Comparison of ENCODE assay signal across 2 cellular contexts in the genomic region with DNA sequence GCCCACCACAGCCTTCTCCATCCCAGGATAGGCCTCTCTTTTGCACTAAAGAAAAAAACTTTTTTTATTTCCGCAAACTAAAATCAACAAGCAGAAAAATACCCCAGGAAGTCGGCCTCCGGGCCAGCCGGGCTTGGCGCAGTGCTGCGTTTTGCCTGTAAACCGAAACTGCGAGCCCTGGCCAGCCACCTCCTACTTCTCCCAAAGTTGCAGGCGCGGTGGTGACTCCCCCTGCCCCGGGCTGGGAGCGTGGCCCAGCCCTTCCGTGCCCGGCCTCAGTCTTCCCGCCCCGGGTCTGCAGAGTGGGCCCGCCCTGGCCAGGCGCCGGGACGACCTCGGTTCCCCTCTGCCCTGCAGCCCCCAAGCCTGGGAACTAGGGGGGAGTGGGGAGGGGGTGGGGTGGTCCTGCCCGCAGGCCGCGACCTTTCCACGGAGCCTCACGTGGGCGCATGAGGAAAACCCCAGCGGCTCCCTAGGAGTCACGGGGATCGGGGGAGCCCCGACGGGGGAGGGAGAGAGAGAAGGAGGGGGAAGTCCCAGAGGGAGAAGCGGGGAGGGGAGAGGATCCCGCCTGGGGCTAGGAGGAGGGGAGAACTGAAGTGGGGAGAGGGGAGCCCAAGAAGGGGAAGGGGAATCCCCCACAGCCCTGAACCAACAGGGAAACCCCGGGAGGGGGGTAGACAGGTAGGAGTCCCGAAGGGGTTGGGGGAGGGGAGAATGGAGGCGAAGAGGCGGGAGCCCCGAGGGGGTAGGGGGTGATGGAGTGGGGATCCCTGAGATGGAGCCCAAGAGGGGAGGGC.
TF ChIP-seq lines count a peak whose summit lies in the region.

No MANE protein-coding gene starts in this region.

TF ChIP-seq in HCT116, 20 proteins besides CTCF, POLR2A, EP300 and RAD21:
- TF ChIP-seq TCF7L2 (IDR thresholded peaks at IDR 0.05; ENCODE audit: borderline replicate concordance, extremely low read depth, insufficient read depth, insufficient read length): no peak
- TF ChIP-seq, protein P1, sequence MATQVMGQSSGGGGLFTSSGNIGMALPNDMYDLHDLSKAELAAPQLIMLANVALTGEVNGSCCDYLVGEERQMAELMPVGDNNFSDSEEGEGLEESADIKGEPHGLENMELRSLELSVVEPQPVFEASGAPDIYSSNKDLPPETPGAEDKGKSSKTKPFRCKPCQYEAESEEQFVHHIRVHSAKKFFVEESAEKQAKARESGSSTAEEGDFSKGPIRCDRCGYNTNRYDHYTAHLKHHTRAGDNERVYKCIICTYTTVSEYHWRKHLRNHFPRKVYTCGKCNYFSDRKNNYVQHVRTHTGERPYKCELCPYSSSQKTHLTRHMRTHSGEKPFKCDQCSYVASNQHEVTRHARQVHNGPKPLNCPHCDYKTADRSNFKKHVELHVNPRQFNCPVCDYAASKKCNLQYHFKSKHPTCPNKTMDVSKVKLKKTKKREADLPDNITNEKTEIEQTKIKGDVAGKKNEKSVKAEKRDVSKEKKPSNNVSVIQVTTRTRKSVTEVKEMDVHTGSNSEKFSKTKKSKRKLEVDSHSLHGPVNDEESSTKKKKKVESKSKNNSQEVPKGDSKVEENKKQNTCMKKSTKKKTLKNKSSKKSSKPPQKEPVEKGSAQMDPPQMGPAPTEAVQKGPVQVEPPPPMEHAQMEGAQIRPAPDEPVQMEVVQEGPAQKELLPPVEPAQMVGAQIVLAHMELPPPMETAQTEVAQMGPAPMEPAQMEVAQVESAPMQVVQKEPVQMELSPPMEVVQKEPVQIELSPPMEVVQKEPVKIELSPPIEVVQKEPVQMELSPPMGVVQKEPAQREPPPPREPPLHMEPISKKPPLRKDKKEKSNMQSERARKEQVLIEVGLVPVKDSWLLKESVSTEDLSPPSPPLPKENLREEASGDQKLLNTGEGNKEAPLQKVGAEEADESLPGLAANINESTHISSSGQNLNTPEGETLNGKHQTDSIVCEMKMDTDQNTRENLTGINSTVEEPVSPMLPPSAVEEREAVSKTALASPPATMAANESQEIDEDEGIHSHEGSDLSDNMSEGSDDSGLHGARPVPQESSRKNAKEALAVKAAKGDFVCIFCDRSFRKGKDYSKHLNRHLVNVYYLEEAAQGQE (IDR thresholded peaks at IDR 0.05; ENCODE audit: low read depth): no peak
- TF ChIP-seq SIN3A (IDR thresholded peaks at IDR 0.05; ENCODE audit: low read depth): no peak
- peak; percentile 1; the same call in 1 of the 2 replicates for TF ChIP-seq POLR2AphosphoS5 (IDR thresholded peaks at IDR 0.05; ENCODE audit: low read depth, low read length)
- TF ChIP-seq, protein P2, sequence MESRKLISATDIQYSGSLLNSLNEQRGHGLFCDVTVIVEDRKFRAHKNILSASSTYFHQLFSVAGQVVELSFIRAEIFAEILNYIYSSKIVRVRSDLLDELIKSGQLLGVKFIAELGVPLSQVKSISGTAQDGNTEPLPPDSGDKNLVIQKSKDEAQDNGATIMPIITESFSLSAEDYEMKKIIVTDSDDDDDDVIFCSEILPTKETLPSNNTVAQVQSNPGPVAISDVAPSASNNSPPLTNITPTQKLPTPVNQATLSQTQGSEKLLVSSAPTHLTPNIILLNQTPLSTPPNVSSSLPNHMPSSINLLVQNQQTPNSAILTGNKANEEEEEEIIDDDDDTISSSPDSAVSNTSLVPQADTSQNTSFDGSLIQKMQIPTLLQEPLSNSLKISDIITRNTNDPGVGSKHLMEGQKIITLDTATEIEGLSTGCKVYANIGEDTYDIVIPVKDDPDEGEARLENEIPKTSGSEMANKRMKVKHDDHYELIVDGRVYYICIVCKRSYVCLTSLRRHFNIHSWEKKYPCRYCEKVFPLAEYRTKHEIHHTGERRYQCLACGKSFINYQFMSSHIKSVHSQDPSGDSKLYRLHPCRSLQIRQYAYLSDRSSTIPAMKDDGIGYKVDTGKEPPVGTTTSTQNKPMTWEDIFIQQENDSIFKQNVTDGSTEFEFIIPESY (IDR thresholded peaks at IDR 0.05; ENCODE audit: extremely low read depth, insufficient replicate concordance, low read length): no peak

TF ChIP-seq in HepG2, 621 proteins besides CTCF, POLR2A, EP300 and RAD21:
- TF ChIP-seq, protein P3, sequence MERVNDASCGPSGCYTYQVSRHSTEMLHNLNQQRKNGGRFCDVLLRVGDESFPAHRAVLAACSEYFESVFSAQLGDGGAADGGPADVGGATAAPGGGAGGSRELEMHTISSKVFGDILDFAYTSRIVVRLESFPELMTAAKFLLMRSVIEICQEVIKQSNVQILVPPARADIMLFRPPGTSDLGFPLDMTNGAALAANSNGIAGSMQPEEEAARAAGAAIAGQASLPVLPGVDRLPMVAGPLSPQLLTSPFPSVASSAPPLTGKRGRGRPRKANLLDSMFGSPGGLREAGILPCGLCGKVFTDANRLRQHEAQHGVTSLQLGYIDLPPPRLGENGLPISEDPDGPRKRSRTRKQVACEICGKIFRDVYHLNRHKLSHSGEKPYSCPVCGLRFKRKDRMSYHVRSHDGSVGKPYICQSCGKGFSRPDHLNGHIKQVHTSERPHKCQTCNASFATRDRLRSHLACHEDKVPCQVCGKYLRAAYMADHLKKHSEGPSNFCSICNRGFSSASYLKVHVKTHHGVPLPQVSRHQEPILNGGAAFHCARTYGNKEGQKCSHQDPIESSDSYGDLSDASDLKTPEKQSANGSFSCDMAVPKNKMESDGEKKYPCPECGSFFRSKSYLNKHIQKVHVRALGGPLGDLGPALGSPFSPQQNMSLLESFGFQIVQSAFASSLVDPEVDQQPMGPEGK (CRISPR knock-in tag; IDR thresholded peaks at IDR 0.05): no peak
- no peak for TF ChIP-seq ZNF75D (CRISPR knock-in tag; IDR thresholded peaks at IDR 0.05; ENCODE audit: borderline replicate concordance)
- TF ChIP-seq POLR2G (IDR thresholded peaks at IDR 0.05; ENCODE audit: low read depth, low read length): peak; percentile 42; the same call in 1 of the 2 replicates
- TF ChIP-seq ZMYM3 (CRISPR knock-in tag; IDR thresholded peaks at IDR 0.05): peak; percentile 46; the same call in 1 of the 2 replicates
- TF ChIP-seq CREB1 (IDR thresholded peaks at IDR 0.05): no peak
- TF ChIP-seq CREB1 (CRISPR knock-in tag; IDR thresholded peaks at IDR 0.05): no peak
- 0 out of 2 replicates have a peak, but pooled peaks have one; percentile 46 for TF ChIP-seq RBFOX2 (IDR thresholded peaks at IDR 0.05; ENCODE audit: low read depth, low read length)
- no peak for TF ChIP-seq ZNF160 (CRISPR knock-in tag; IDR thresholded peaks at IDR 0.05)
- no peak for TF ChIP-seq TGIF2 (CRISPR knock-in tag; IDR thresholded peaks at IDR 0.05)
- TF ChIP-seq MAFF (IDR thresholded peaks at IDR 0.05; ENCODE audit: low read depth, low read length): no peak
- TF ChIP-seq ZNF629 (CRISPR knock-in tag; conservative IDR thresholded peaks at IDR 0.05): peak; percentile 85
- 0 out of 2 replicates have a peak, but pooled peaks have one; percentile 6 for TF ChIP-seq ZBTB38 (CRISPR knock-in tag; IDR thresholded peaks at IDR 0.05)
- no peak for TF ChIP-seq HDAC2 (CRISPR knock-in tag; IDR thresholded peaks at IDR 0.05)
- TF ChIP-seq SMARCE1 (IDR thresholded peaks at IDR 0.05; ENCODE audit: borderline replicate concordance): no peak
- peak; percentile 97 for TF ChIP-seq AGO1 (IDR thresholded peaks at IDR 0.05; ENCODE audit: low read depth, low read length, poor library complexity, severe bottlenecking)
- TF ChIP-seq AGO2 (optimal IDR thresholded peaks at IDR 0.05; ENCODE audit: low read depth, low read length): peak; percentile 90
- TF ChIP-seq TEAD3 (CRISPR knock-in tag; optimal IDR thresholded peaks at IDR 0.05; ENCODE audit: borderline replicate concordance): no peak
- TF ChIP-seq HNF4A (CRISPR knock-in tag; IDR thresholded peaks at IDR 0.05): no peak
- TF ChIP-seq POLR2AphosphoS2 (IDR thresholded peaks at IDR 0.05; ENCODE audit: low read depth, low read length): peak; percentile 7; the same call in 1 of the 2 replicates
- TF ChIP-seq YEATS2 (CRISPR knock-in tag; IDR thresholded peaks at IDR 0.05; ENCODE audit: borderline replicate concordance): no peak
- no peak for TF ChIP-seq ZNF562 (CRISPR knock-in tag; IDR thresholded peaks at IDR 0.05; ENCODE audit: borderline replicate concordance)
- TF ChIP-seq ARID2 (CRISPR knock-in tag; IDR thresholded peaks at IDR 0.05; ENCODE audit: borderline replicate concordance): no peak
- TF ChIP-seq, protein P4, sequence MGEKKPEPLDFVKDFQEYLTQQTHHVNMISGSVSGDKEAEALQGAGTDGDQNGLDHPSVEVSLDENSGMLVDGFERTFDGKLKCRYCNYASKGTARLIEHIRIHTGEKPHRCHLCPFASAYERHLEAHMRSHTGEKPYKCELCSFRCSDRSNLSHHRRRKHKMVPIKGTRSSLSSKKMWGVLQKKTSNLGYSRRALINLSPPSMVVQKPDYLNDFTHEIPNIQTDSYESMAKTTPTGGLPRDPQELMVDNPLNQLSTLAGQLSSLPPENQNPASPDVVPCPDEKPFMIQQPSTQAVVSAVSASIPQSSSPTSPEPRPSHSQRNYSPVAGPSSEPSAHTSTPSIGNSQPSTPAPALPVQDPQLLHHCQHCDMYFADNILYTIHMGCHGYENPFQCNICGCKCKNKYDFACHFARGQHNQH (CRISPR knock-in tag; IDR thresholded peaks at IDR 0.05): no peak
- TF ChIP-seq ZSCAN22 (CRISPR knock-in tag; IDR thresholded peaks at IDR 0.05): no peak
- TF ChIP-seq, protein P5, sequence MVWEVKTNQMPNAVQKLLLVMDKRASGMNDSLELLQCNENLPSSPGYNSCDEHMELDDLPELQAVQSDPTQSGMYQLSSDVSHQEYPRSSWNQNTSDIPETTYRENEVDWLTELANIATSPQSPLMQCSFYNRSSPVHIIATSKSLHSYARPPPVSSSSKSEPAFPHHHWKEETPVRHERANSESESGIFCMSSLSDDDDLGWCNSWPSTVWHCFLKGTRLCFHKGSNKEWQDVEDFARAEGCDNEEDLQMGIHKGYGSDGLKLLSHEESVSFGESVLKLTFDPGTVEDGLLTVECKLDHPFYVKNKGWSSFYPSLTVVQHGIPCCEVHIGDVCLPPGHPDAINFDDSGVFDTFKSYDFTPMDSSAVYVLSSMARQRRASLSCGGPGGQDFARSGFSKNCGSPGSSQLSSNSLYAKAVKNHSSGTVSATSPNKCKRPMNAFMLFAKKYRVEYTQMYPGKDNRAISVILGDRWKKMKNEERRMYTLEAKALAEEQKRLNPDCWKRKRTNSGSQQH (CRISPR knock-in tag; IDR thresholded peaks at IDR 0.05; ENCODE audit: low read depth): no peak
- TF ChIP-seq, protein P6, sequence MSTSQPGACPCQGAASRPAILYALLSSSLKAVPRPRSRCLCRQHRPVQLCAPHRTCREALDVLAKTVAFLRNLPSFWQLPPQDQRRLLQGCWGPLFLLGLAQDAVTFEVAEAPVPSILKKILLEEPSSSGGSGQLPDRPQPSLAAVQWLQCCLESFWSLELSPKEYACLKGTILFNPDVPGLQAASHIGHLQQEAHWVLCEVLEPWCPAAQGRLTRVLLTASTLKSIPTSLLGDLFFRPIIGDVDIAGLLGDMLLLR (CRISPR knock-in tag; IDR thresholded peaks at IDR 0.05): no peak
- TF ChIP-seq CCAR2 (optimal IDR thresholded peaks at IDR 0.05; ENCODE audit: low read depth, low read length): no peak
- TF ChIP-seq ZFP36L1 (CRISPR knock-in tag; IDR thresholded peaks at IDR 0.05): peak; percentile 53; the same call in 1 of the 2 replicates
- TF ChIP-seq, protein P7, sequence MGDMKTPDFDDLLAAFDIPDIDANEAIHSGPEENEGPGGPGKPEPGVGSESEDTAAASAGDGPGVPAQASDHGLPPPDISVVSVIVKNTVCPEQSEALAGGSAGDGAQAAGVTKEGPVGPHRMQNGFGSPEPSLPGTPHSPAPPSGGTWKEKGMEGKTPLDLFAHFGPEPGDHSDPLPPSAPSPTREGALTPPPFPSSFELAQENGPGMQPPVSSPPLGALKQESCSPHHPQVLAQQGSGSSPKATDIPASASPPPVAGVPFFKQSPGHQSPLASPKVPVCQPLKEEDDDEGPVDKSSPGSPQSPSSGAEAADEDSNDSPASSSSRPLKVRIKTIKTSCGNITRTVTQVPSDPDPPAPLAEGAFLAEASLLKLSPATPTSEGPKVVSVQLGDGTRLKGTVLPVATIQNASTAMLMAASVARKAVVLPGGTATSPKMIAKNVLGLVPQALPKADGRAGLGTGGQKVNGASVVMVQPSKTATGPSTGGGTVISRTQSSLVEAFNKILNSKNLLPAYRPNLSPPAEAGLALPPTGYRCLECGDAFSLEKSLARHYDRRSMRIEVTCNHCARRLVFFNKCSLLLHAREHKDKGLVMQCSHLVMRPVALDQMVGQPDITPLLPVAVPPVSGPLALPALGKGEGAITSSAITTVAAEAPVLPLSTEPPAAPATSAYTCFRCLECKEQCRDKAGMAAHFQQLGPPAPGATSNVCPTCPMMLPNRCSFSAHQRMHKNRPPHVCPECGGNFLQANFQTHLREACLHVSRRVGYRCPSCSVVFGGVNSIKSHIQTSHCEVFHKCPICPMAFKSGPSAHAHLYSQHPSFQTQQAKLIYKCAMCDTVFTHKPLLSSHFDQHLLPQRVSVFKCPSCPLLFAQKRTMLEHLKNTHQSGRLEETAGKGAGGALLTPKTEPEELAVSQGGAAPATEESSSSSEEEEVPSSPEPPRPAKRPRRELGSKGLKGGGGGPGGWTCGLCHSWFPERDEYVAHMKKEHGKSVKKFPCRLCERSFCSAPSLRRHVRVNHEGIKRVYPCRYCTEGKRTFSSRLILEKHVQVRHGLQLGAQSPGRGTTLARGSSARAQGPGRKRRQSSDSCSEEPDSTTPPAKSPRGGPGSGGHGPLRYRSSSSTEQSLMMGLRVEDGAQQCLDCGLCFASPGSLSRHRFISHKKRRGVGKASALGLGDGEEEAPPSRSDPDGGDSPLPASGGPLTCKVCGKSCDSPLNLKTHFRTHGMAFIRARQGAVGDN (CRISPR knock-in tag; IDR thresholded peaks at IDR 0.05): peak; percentile 2; the same call in 1 of the 2 replicates
- 0 out of 2 replicates have a peak, but pooled peaks have one; percentile 3 for TF ChIP-seq GABPB1 (CRISPR knock-in tag; IDR thresholded peaks at IDR 0.05)
- TF ChIP-seq HOXA7 (CRISPR knock-in tag; IDR thresholded peaks at IDR 0.05): no peak
